27 cellular contexts compared by ENCODE assay signal in genomic region chrX:137569470-137569891, GRCh38. TPM values are rescaled to one million over a fixed set of nuclear protein-coding genes. Genes with fewer than 3 reads are reported as not detected.
DNase-seq lines count a peak whose midpoint lies in the region; ATAC-seq, FAIRE-seq and TF ChIP-seq lines count a peak whose summit lies in the region.
"Had no signal": no experiment of that assay in that cellular context is flagged by ENCODE, and none has a peak within 500 bp of the region (broad histone marks: within the 10 kb centered on the region; RNA-seq: fewer than 3 reads in every experiment).

No MANE protein-coding gene starts in this region.

- intact Hi-C loops in mucosa of descending colon (cut with DNase I, micrococcal nuclease) = no loop called here

- DNase-seq in astrocyte (ENCODE audit: low read depth) (no peak), mucosa of descending colon (no peak), NOMO-1 treated with DMSO at 0.1 percent for 48 hours (lab: John Stamatoyannopoulos, UW; ENCODE audit: unreplicated experiment) (no peak), NCI-H2107 (lab: John Stamatoyannopoulos, UW) (no peak), RWPE1 (ENCODE audit: low spot score) (no peak)
- DNase-seq: activated CD4-positive, alpha-beta T cell treated with anti-CD3 and anti-CD28 coated beads, Interleukin-2, amount 10 ng/mL, durations not matched to agents 24 days and 14 days; CD4-positive, alpha-beta memory T cell; GF-D8; heart left ventricle; KG1; lower lobe of right lung; NCI-H1694; NCI-H226; PC-9; SIG-M5; stimulated activated CD4-positive, alpha-beta T cell treated with anti-CD3 and anti-CD28 coated beads, Interleukin-12 subunit alpha, Interleukin-12 subunit beta, amount 100 ng/mL, for 4 hours; stomach; trophoblast cell had no signal

- peak overlapping the region; percentile 10 for H3K4me3 ChIP-seq in HEK293 (ENCODE audit: low read depth, low read length)
- H3K4me3 ChIP-seq in astrocyte (ENCODE audit: insufficient read depth, low read depth, low read length) = no peak overlapping the region
- H3K4me3 ChIP-seq in iPS-11a (ENCODE audit: low read depth, low read length) = peak overlapping the region; percentile 62
- peak overlapping the region; percentile 45 for H3K4me3 ChIP-seq in neuron (ENCODE audit: low read length)
- H3K4me3 ChIP-seq in mucosa of descending colon = no peak overlapping the region
- H3K4me3 ChIP-seq: heart left ventricle, lower lobe of right lung, PC-9 had no signal

- H3K9me3 Mint-ChIP-seq in astrocyte (ENCODE audit: unreplicated experiment) = peaks cover 4% of the 10 kb centered on the region
- H3K9me3 Mint-ChIP-seq: activated T-helper 17 cell treated with anti-CD3 and anti-CD28 coated beads, Interleukin-2, amount 50 U/mL, for 72 hours; dendritic cell treated with granulocyte-macrophage colony-stimulating factor and Interleukin-4, amounts not matched to agents 40 ng/mL and 50 ng/mL, for 4 days had no signal

- no peaks in the 10 kb centered on the region for H3K9me3 ChIP-seq in HEK293 (ENCODE audit: control insufficient read depth, insufficient read depth, low read depth, low read length)
- no peaks in the 10 kb centered on the region for H3K9me3 ChIP-seq in astrocyte (ENCODE audit: insufficient read depth, low read depth, low read length)
- no peaks in the 10 kb centered on the region for H3K9me3 ChIP-seq in neuron (ENCODE audit: low read length)
- H3K9me3 ChIP-seq in mucosa of descending colon = no peaks in the 10 kb centered on the region
- H3K9me3 ChIP-seq: heart left ventricle, lower lobe of right lung had no signal

- no peaks in the 10 kb centered on the region for H3K36me3 Mint-ChIP-seq in astrocyte (ENCODE audit: low read depth, unreplicated experiment)

- H3K9ac ChIP-seq in astrocyte (ENCODE audit: low read length) = no peak overlapping the region

- no peaks in the 10 kb centered on the region for H3K79me2 ChIP-seq in astrocyte (ENCODE audit: insufficient read depth, low read length)

- H3K27ac Mint-ChIP-seq in astrocyte (ENCODE audit: unreplicated experiment) = no peak overlapping the region
- H3K27ac Mint-ChIP-seq: activated T-helper 17 cell treated with anti-CD3 and anti-CD28 coated beads, Interleukin-2, amount 50 U/mL, for 72 hours; dendritic cell treated with granulocyte-macrophage colony-stimulating factor and Interleukin-4, amounts not matched to agents 40 ng/mL and 50 ng/mL, for 4 days had no signal

- no peak overlapping the region for H2AFZ ChIP-seq in astrocyte (ENCODE audit: low read depth, low read length)
- H2AFZ ChIP-seq in neuron (ENCODE audit: low read depth, low read length) = no peak overlapping the region
- H2AFZ ChIP-seq: PC-9 had no signal

- H3K27me3 Mint-ChIP-seq in astrocyte (ENCODE audit: low read depth, unreplicated experiment) = peaks cover 24% of the 10 kb centered on the region

- TF ChIP-seq CTCF in HEK293 (tag by site-specific recombination; IDR thresholded peaks at IDR 0.05) (no peak), astrocyte (IDR thresholded peaks at IDR 0.05; ENCODE audit: insufficient read depth, low read depth, low read length) (no peak), mucosa of descending colon (IDR thresholded peaks at IDR 0.05) (no peak), RWPE1 (conservative IDR thresholded peaks at IDR 0.05; ENCODE audit: low read depth) (no peak)

- no peak for FAIRE-seq in astrocyte (lab: Jason Lieb, UNC)
- FAIRE-seq: keratinocyte had no signal

- peak overlapping the region; percentile 44 for H3K4me2 ChIP-seq in astrocyte (ENCODE audit: low read length)
- H3K4me2 ChIP-seq: PC-9 had no signal

- peaks cover 0 to 12% of the 10 kb centered on the region in 2 experiments; a peak in 1 of 3 replicates for H3K36me3 ChIP-seq in HEK293 (ENCODE audit: control insufficient read depth in 2 of 2, insufficient read depth in 1 of 2, low read length in 2 of 2)
- no peaks in the 10 kb centered on the region for H3K36me3 ChIP-seq in astrocyte (ENCODE audit: insufficient read depth, low read length)
- H3K36me3 ChIP-seq in neuron (ENCODE audit: insufficient read depth, low read length) = no peaks in the 10 kb centered on the region
- H3K36me3 ChIP-seq in mucosa of descending colon (ENCODE audit: low read depth) = no peaks in the 10 kb centered on the region
- H3K36me3 ChIP-seq: breast epithelium, heart left ventricle, lower lobe of right lung, stomach had no signal

- CTCF ChIA-PET in HEK293 (lab: Yijun Ruan, JAX) (no interaction called here), RWPE1 (lab: Yijun Ruan, JAX) (no interaction called here)

- H3K4me1 Mint-ChIP-seq in astrocyte (ENCODE audit: low read depth, unreplicated experiment) = no peaks in the 10 kb centered on the region

- POLR2A ChIA-PET in HEK293 (lab: Yijun Ruan, JAX) = no interaction called here
- POLR2A ChIA-PET in RWPE1 (lab: Yijun Ruan, JAX; ENCODE audit: low non-redundant PET) = no interaction called here

- H4K20me1 ChIP-seq in astrocyte (ENCODE audit: insufficient read depth, low read length) = no peaks in the 10 kb centered on the region

- H3K27ac ChIP-seq in HEK293 (ENCODE audit: extremely low read depth, low read depth, low read length) (no peak overlapping the region), astrocyte (ENCODE audit: low read depth, low read length) (no peak overlapping the region), RWPE1 (no peak overlapping the region)
- H3K27ac ChIP-seq: breast epithelium, heart left ventricle, lower lobe of right lung, PC-9, stomach had no signal

- H3K4me3 Mint-ChIP-seq in astrocyte (ENCODE audit: unreplicated experiment) = peak overlapping the region; percentile 34
- H3K4me3 Mint-ChIP-seq: activated CD4-positive, alpha-beta T cell treated with anti-CD3 and anti-CD28 coated beads, Interleukin-2, amount 10 ng/mL, durations not matched to agents 24 days and 14 days; activated T-helper 17 cell treated with anti-CD3 and anti-CD28 coated beads, Interleukin-2, amount 50 U/mL, for 72 hours; dendritic cell treated with granulocyte-macrophage colony-stimulating factor and Interleukin-4, amounts not matched to agents 40 ng/mL and 50 ng/mL, for 4 days had no signal

- no peak for ATAC-seq in mucosa of descending colon
- ATAC-seq: activated T-helper 17 cell treated with anti-CD3 and anti-CD28 coated beads, Interleukin-2, amount 50 U/mL, for 72 hours; HCT116; heart left ventricle; lower lobe of right lung had no signal

- no peaks in the 10 kb centered on the region for H3K4me1 ChIP-seq in HEK293 (ENCODE audit: control insufficient read depth, insufficient read depth, low read length)
- H3K4me1 ChIP-seq in astrocyte (ENCODE audit: insufficient read depth, low read length) = no peaks in the 10 kb centered on the region
- H3K4me1 ChIP-seq in neuron (ENCODE audit: insufficient read depth, low read length) = peaks cover 4% of the 10 kb centered on the region
- H3K4me1 ChIP-seq in mucosa of descending colon (ENCODE audit: low read depth) = no peaks in the 10 kb centered on the region
- H3K4me1 ChIP-seq: breast epithelium had no signal

- H3K27me3 ChIP-seq in astrocyte (ENCODE audit: insufficient read depth, low read length) = peaks cover 25% of the 10 kb centered on the region
- peaks cover 9% of the 10 kb centered on the region for H3K27me3 ChIP-seq in neuron (ENCODE audit: insufficient read depth, low read length)

TF ChIP-seq in HEK293, 187 proteins besides CTCF, POLR2A, EP300 and RAD21:
- TF ChIP-seq ZNF169 (tag by site-specific recombination; IDR thresholded peaks at IDR 0.05) (no peak), YY2 (tag by site-specific recombination; IDR thresholded peaks at IDR 0.05) (no peak), KLF9 (tag by site-specific recombination; IDR thresholded peaks at IDR 0.05; ENCODE audit: low read depth) (no peak), ZNF324 (tag by site-specific recombination; IDR thresholded peaks at IDR 0.05) (no peak), KLF16 (tag by site-specific recombination; IDR thresholded peaks at IDR 0.05) (no peak), REST (tag by site-specific recombination; IDR thresholded peaks at IDR 0.05) (no peak), ZNF202 (tag by site-specific recombination; IDR thresholded peaks at IDR 0.05; ENCODE audit: borderline replicate concordance) (no peak), ZNF26 (tag by site-specific recombination; IDR thresholded peaks at IDR 0.05) (no peak), ZNF341 (tag by site-specific recombination; IDR thresholded peaks at IDR 0.05; ENCODE audit: low read depth) (no peak)

RNA-seq across cellular contexts. Expression of gene ZIC3, which starts 3.6 kb away (rescaled TPM):
- total RNA-seq in astrocyte (0.31 and 0.36 TPM in 2 replicates), mucosa of descending colon (not detected)
- total RNA-seq: activated CD4-positive, alpha-beta T cell treated with anti-CD3 and anti-CD28 coated beads, Interleukin-2, amount 10 ng/mL, durations not matched to agents 24 days and 14 days; activated T-helper 17 cell treated with anti-CD3 and anti-CD28 coated beads, Interleukin-2, amount 50 U/mL, for 72 hours; breast epithelium; CD4-positive, alpha-beta memory T cell; heart left ventricle; lower lobe of right lung; PC-9; stomach; T-helper 1 cell treated with Interleukin-12 subunit alpha and Interleukin-12 subunit beta and Interleukin-4 antibody, amounts not matched to agents 30 ng/mL and 1 ng/mL, for 36 hours had no signal

Comparison
In these comparisons a context has a peak if more than half of its experiments do, and no peak if none do; other contexts are left out.
1. H3K4me3 ChIP-seq: peak in HEK293 (single experiment), iPS-11a (single experiment) and neuron (single experiment); none in astrocyte (single experiment) and mucosa of descending colon (single experiment).